ENCODE assay signal across 8 cellular contexts in genomic region chr5:134371834-134372340, GRCh38. TPM values are rescaled to one million over a fixed set of nuclear protein-coding genes. Genes with fewer than 3 reads are reported as not detected.
DNase-seq lines count a peak whose midpoint lies in the region; FAIRE-seq and TF ChIP-seq lines count a peak whose summit lies in the region.

No MANE protein-coding gene starts in this region.

- peak overlapping the region; percentile 98 for H3K27ac ChIP-seq in H1 (ENCODE audit: low read depth, low read length)

- FAIRE-seq in H1 (lab: Jason Lieb, UNC) = no peak

- TF ChIP-seq EP300 in H1 (IDR thresholded peaks at IDR 0.05; ENCODE audit: borderline replicate concordance in 1 of 2, low read depth in 2 of 2, low read length in 2 of 2) = no peak

- H3K23me2 ChIP-seq in H1 (ENCODE audit: low read depth, low read length) = no peaks in the 10 kb centered on the region

- H4K5ac ChIP-seq in H1 (ENCODE audit: insufficient read length, low read depth, low read length) = peak overlapping the region; percentile 93

- no peak overlapping the region for H2BK15ac ChIP-seq in H1 (ENCODE audit: low read length)

- H2AK5ac ChIP-seq in H1 (ENCODE audit: low read depth, low read length) = no peak overlapping the region

- DNase-seq in NCI-H82 (lab: John Stamatoyannopoulos, UW) = peak; percentile 49
- DNase-seq in NCI-H82 treated with DMSO at 0.1 percent for 48 hours (lab: John Stamatoyannopoulos, UW; ENCODE audit: unreplicated experiment) = no peak
- DNase-seq in NCI-H146 treated with DMSO at 0.1 percent for 48 hours (lab: John Stamatoyannopoulos, UW; ENCODE audit: unreplicated experiment) = peak; percentile 39
- DNase-seq in activated CD8-positive, alpha-beta memory T cell treated with anti-CD3 and anti-CD28 coated beads for 48 hours (ENCODE audit: low read depth in 2 of 3, low spot score in 2 of 3) = peak; percentile 9 to 23 (median 23)
- peak; percentile 41 to 84 for DNase-seq in H1 (ENCODE audit: low read depth in 1 of 2, low spot score in 2 of 2)
- DNase-seq in lung microvascular endothelial cell (ENCODE audit: low read depth in 2 of 2) = peak; percentile 35 to 57
- peak; percentile 13 to 25 for DNase-seq in stimulated activated CD8-positive, alpha-beta memory T cell treated with anti-CD3 and anti-CD28 coated beads, Interleukin-15, amount 100 ng/mL, for 48 hours (ENCODE audit: low read depth in 2 of 2)
- no peak for DNase-seq in NCI-H1694 treated with DMSO at 0.1 percent for 48 hours (lab: John Stamatoyannopoulos, UW)

- CTCF ChIA-PET in H1 (lab: Charles Lee; ENCODE audit: partially characterized antibody) = interaction anchor here (0.7 to 1.7 kb wide), 16 partner anchors 9 to 188 kb away, joined by 3 to 9 read pairs (median 4); no protein-coding TSS in a partner anchor

- H3K79me2 ChIP-seq in H1 (ENCODE audit: control insufficient read depth in 1 of 2, insufficient read depth in 2 of 2, low read length in 2 of 2) = peaks cover 12 to 49% of the 10 kb centered on the region in 2 experiments

- H3K23ac ChIP-seq in H1 (ENCODE audit: insufficient read length) = no peak overlapping the region

- H3K36me3 ChIP-seq in H1 (ENCODE audit: control insufficient read depth in 2 of 4, insufficient read depth in 4 of 4, low read length in 3 of 4) = peaks cover 0 to 23% (median 1%) of the 10 kb centered on the region in 4 experiments; a peak in 1 of 8 replicates

- peak overlapping the region; percentile 95 for H2BK5ac ChIP-seq in H1 (ENCODE audit: low read depth, low read length)

- peak overlapping the region; percentile 93; the same call in 1 of the 2 replicates for H4K8ac ChIP-seq in H1 (ENCODE audit: extremely low read depth, insufficient read depth, low read length)

- H3K14ac ChIP-seq in H1 (ENCODE audit: insufficient read length) = no peak overlapping the region

- H4K91ac ChIP-seq in H1 (replicated peaks; ENCODE audit: insufficient read length, low read length) = no peak overlapping the region

- POLR2A ChIA-PET in H1 (lab: Charles Lee; ENCODE audit: partially characterized antibody) = interaction anchor here (0.6 to 2.4 kb wide), 45 partner anchors 9 to 372 kb away, joined by 3 to 26 read pairs (median 3); partner anchors contain the start of genes CDKN2AIPNL, JADE2, PPP2CA and SAR1B

- H4K20me1 ChIP-seq in H1 (replicated peaks in 1 of 2; ENCODE audit: control insufficient read depth in 1 of 2, insufficient read depth in 2 of 2, low read length in 2 of 2) = peaks cover 6 to 7% of the 10 kb centered on the region in 2 experiments

- no peak overlapping the region for H2BK20ac ChIP-seq in H1 (ENCODE audit: low read length)

- peak overlapping the region; percentile 89 to 99 (median 98) for H3K9ac ChIP-seq in H1 (replicated peaks in 1 of 4; ENCODE audit: extremely low read depth in 1 of 4, low read depth in 3 of 4, low read length in 3 of 4)

- peak overlapping the region; percentile 87 for H3K4ac ChIP-seq in H1 (replicated peaks; ENCODE audit: insufficient read length, low read depth, low read length)

- no peak for TF ChIP-seq RAD21 in H1 (IDR thresholded peaks at IDR 0.05 in 1 of 2, conservative IDR thresholded peaks at IDR 0.05 in 1 of 2; ENCODE audit: low read depth in 2 of 2, low read length in 2 of 2)

- H3K4me1 ChIP-seq in H1 (replicated peaks in 1 of 4; ENCODE audit: control insufficient read depth in 3 of 4, insufficient read depth in 4 of 4, low read length in 3 of 4) = no peaks in the 10 kb centered on the region; a peak in 3 of 7 replicates

- H3K27me3 ChIP-seq in H1 (replicated peaks in 1 of 4; ENCODE audit: control insufficient read depth in 3 of 4, extremely low read depth in 1 of 4, insufficient read depth in 3 of 4, low read length in 3 of 4) = no peaks in the 10 kb centered on the region

- H2BK12ac ChIP-seq in H1 (ENCODE audit: low read depth, low read length) = no peak overlapping the region; the same call in 1 of the 2 replicates

- no peaks in the 10 kb centered on the region for H3K79me1 ChIP-seq in H1 (ENCODE audit: low read depth, low read length)

- H3K4me2 ChIP-seq in H1 (ENCODE audit: insufficient read depth in 1 of 2, low read depth in 2 of 2, low read length in 2 of 2) = peak overlapping the region; percentile 66 to 70

- peak in 1 of 2 experiments; percentile 56 for TF ChIP-seq POLR2A in H1 (IDR thresholded peaks at IDR 0.05; ENCODE audit: control extremely low read depth in 1 of 2, low read depth in 2 of 2, low read length in 2 of 2)

- H3K56ac ChIP-seq in H1 (replicated peaks; ENCODE audit: insufficient read length, low read depth, low read length) = peak overlapping the region; percentile 74

- no peak overlapping the region for H2BK120ac ChIP-seq in H1 (replicated peaks; ENCODE audit: low read depth, low read length)

- WGBS in H1 (ENCODE audit: extremely low coverage in 1 of 2, insufficient coverage in 1 of 2, insufficient read length in 1 of 2, insufficient replicate concordance in 2 of 2, low coverage in 1 of 2, low lambda C conversion rate in 2 of 2, missing lambda C conversion rate in 1 of 2), 2 experiments = 1% methylated on average over 29 of the region's 29 CpGs; no CpG with 5 or more reads in 1 of the 2 experiments

- TF ChIP-seq CTCF in H1 (IDR thresholded peaks at IDR 0.05; ENCODE audit: control extremely low read depth in 1 of 3, insufficient read depth in 1 of 3, low read depth in 1 of 3, low read length in 3 of 3) = no peak

- peak overlapping the region; percentile 83 to 97 (median 91) for H3K4me3 ChIP-seq in H1 (ENCODE audit: extremely low read depth in 1 of 4, insufficient read depth in 2 of 4, low read depth in 3 of 4, low read length in 4 of 4)

- peak overlapping the region; percentile 86 for H3K18ac ChIP-seq in H1 (ENCODE audit: extremely low read depth, low read length)

- H2AFZ ChIP-seq in H1 (ENCODE audit: low read length) = no peak overlapping the region

- H3K9me3 ChIP-seq in H1 (ENCODE audit: insufficient read depth in 2 of 2, low read depth in 1 of 2, low read length in 1 of 2) = no peaks in the 10 kb centered on the region

TF ChIP-seq in H1, 55 proteins besides CTCF, POLR2A, EP300 and RAD21 (continues in another document):
- no peak for TF ChIP-seq CBX5 (IDR thresholded peaks at IDR 0.05; ENCODE audit: low read depth, low read length)
- TF ChIP-seq CBX8 (IDR thresholded peaks at IDR 0.05; ENCODE audit: borderline replicate concordance, low read depth, low read length) = no peak
- no peak for TF ChIP-seq EZH2 (IDR thresholded peaks at IDR 0.05; ENCODE audit: low read depth, low read length, severe bottlenecking)
- TF ChIP-seq TAF1 (IDR thresholded peaks at IDR 0.05; ENCODE audit: low read depth, low read length) = no peak; the same call in 1 of the 2 replicates
- TF ChIP-seq TBP (IDR thresholded peaks at IDR 0.05; ENCODE audit: low read depth, low read length) = peak; percentile 77
- no peak for TF ChIP-seq SRF (IDR thresholded peaks at IDR 0.05; ENCODE audit: low read depth, low read length)
- no peak for TF ChIP-seq NANOG (IDR thresholded peaks at IDR 0.05; ENCODE audit: insufficient read depth, low read depth, low read length, poor library complexity, severe bottlenecking)
- TF ChIP-seq ATF3 (IDR thresholded peaks at IDR 0.05; ENCODE audit: insufficient read depth, low read depth, low read length) = no peak
- peak; percentile 46 for TF ChIP-seq SAP30 (IDR thresholded peaks at IDR 0.05; ENCODE audit: insufficient read depth, insufficient replicate concordance, low read length)
- no peak for TF ChIP-seq GABPA (IDR thresholded peaks at IDR 0.05; ENCODE audit: borderline replicate concordance, insufficient read depth, low read length)
- TF ChIP-seq JUN (IDR thresholded peaks at IDR 0.05; ENCODE audit: low read depth, low read length) = no peak
- TF ChIP-seq SIX5 (IDR thresholded peaks at IDR 0.05; ENCODE audit: low read depth, low read length) = no peak
- TF ChIP-seq KDM4A (IDR thresholded peaks at IDR 0.05; ENCODE audit: low read depth, low read length, severe bottlenecking) = peak; percentile 25

RNA-seq across cellular contexts. Expression of gene UBE2B, which starts 0.5 kb away (rescaled TPM):
- total RNA-seq in H1 (2021; fragmentation: NEBNext Ultra II Directional; extraction: Animal tissue kit (Norgen Biotek cat#: 25700)) = 40.3 and 46.8 TPM in 2 replicates
- 8.1 and 15.9 TPM in 2 replicates for polyA plus RNA-seq in H1 (2011; rRNA removed)
- polyA plus RNA-seq in H1 (2011; cell fraction: cytosol; rRNA removed) = 21.0 TPM
- 4.1 TPM for polyA plus RNA-seq in H1 (2011; cell fraction: nucleus; rRNA removed)
- 13.8 to 34.1 TPM (median 16.4 TPM) in 4 replicates for polyA plus RNA-seq in H1 (2012, experiment 1 of 2)
- polyA plus RNA-seq in H1 (2012, experiment 2 of 2) = 13.1 TPM
- polyA plus RNA-seq in H1 (2013, experiment 1 of 2) = 42.7 TPM
- polyA plus RNA-seq in H1 (2013, experiment 2 of 2) = 34.4 TPM
- 6.4 and 7.3 TPM in 2 replicates for polyA minus RNA-seq in H1 (2011; rRNA and poly(A)+ RNA removed)
- polyA minus RNA-seq in H1 (2011; cell fraction: cytosol; rRNA and poly(A)+ RNA removed) = 9.4 TPM
- polyA minus RNA-seq in H1 (2011; cell fraction: nucleus; rRNA and poly(A)+ RNA removed) = 9.8 TPM
- 14.6 and 20.2 TPM in 2 replicates for total RNA-seq in lung microvascular endothelial cell

RNA-seq across cellular contexts. Expression of gene CDKL3, which starts 4.9 kb away (rescaled TPM):
- 1.4 and 1.7 TPM in 2 replicates for total RNA-seq in H1 (2021; fragmentation: NEBNext Ultra II Directional; extraction: Animal tissue kit (Norgen Biotek cat#: 25700))
- 0.49 and 0.77 TPM in 2 replicates for polyA plus RNA-seq in H1 (2011; rRNA removed)
- 0.69 TPM for polyA plus RNA-seq in H1 (2011; cell fraction: cytosol; rRNA removed)
- polyA plus RNA-seq in H1 (2011; cell fraction: nucleus; rRNA removed) = 0.41 TPM
- polyA plus RNA-seq in H1 (2012, experiment 1 of 2) = 1.1 to 2.4 TPM (median 1.5 TPM) in 4 replicates
- 2.2 TPM for polyA plus RNA-seq in H1 (2012, experiment 2 of 2)
- 2.1 TPM for polyA plus RNA-seq in H1 (2013, experiment 1 of 2)
- polyA plus RNA-seq in H1 (2013, experiment 2 of 2) = 0.92 TPM
- polyA minus RNA-seq in H1 (2011; rRNA and poly(A)+ RNA removed) = 0.32 and 0.47 TPM in 2 replicates
- polyA minus RNA-seq in H1 (2011; cell fraction: cytosol; rRNA and poly(A)+ RNA removed) = not detected
- polyA minus RNA-seq in H1 (2011; cell fraction: nucleus; rRNA and poly(A)+ RNA removed) = 1.7 TPM
- total RNA-seq in lung microvascular endothelial cell = 0.44 and 0.79 TPM in 2 replicates

RNA-seq across cellular contexts. Expression of gene CDKN2AIPNL, which starts 39.8 kb away (rescaled TPM):
- 54.3 and 56.3 TPM in 2 replicates for total RNA-seq in H1 (2021; fragmentation: NEBNext Ultra II Directional; extraction: Animal tissue kit (Norgen Biotek cat#: 25700))
- 31.2 and 40.0 TPM in 2 replicates for polyA plus RNA-seq in H1 (2011; rRNA removed)
- polyA plus RNA-seq in H1 (2011; cell fraction: cytosol; rRNA removed) = 44.5 TPM
- 9.6 TPM for polyA plus RNA-seq in H1 (2011; cell fraction: nucleus; rRNA removed)
- 34.7 to 41.9 TPM (median 39.4 TPM) in 4 replicates for polyA plus RNA-seq in H1 (2012, experiment 1 of 2)
- 59.9 TPM for polyA plus RNA-seq in H1 (2012, experiment 2 of 2)
- polyA plus RNA-seq in H1 (2013, experiment 1 of 2) = 50.3 TPM
- 51.4 TPM for polyA plus RNA-seq in H1 (2013, experiment 2 of 2)
- polyA minus RNA-seq in H1 (2011; rRNA and poly(A)+ RNA removed) = 10.6 and 11.7 TPM in 2 replicates
- 16.8 TPM for polyA minus RNA-seq in H1 (2011; cell fraction: cytosol; rRNA and poly(A)+ RNA removed)
- polyA minus RNA-seq in H1 (2011; cell fraction: nucleus; rRNA and poly(A)+ RNA removed) = 16.6 TPM
- total RNA-seq in lung microvascular endothelial cell = 45.8 and 52.0 TPM in 2 replicates

Comparison
In these comparisons a context has a peak if more than half of its experiments do, and no peak if none do; other contexts are left out.
1. DNase-seq: peak in NCI-H82 (single experiment), NCI-H146 treated with DMSO at 0.1 percent for 48 hours (single experiment), activated CD8-positive, alpha-beta memory T cell treated with anti-CD3 and anti-CD28 coated beads for 48 hours (3 of 3), H1 (2 of 2), lung microvascular endothelial cell (2 of 2) and stimulated activated CD8-positive, alpha-beta memory T cell treated with anti-CD3 and anti-CD28 coated beads, Interleukin-15, amount 100 ng/mL, for 48 hours (2 of 2); none in NCI-H82 treated with DMSO at 0.1 percent for 48 hours (single experiment) and NCI-H1694 treated with DMSO at 0.1 percent for 48 hours (single experiment).